In the genomic region with DNA sequence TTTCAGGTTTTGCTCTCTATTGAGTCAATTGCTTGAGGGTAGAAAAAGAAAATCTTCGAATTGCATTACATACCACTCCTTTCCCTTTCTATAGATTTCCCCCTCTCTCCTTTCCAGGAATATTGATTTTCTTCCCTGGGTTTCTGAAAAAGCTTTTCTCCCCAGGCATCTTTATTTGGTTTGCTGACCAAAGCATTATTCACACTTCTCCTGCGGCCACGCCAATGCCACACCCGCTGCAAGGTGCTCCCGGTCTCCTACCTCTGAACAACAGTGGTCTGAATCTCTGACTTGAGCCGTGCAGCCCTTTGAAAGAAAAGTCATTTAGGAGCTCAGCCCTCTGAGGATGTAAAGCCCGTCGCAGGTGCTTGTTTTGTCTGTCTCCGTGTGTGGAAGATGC, we compare ENCODE assay signal across 22 cellular contexts.
"Had no signal": no experiment of that assay in that cellular context is flagged by ENCODE, and none has a peak within 500 bp of the region (broad histone marks: within the 10 kb centered on the region; RNA-seq: fewer than 3 reads in every experiment).

No MANE protein-coding gene starts in this region.

- ATAC-seq: effector memory CD8-positive, alpha-beta T cell; gastroesophageal sphincter; left cardiac atrium; stimulated activated effector memory CD8-positive, alpha-beta T cell treated with anti-CD3 and anti-CD28 coated beads, Interleukin-12 subunit alpha, Interleukin-12 subunit beta, amount 100 ng/mL, for 72 hours; stimulated activated naive CD8-positive, alpha-beta T cell treated with anti-CD3 and anti-CD28 coated beads, Interleukin-15, Interleukin-2, amounts not matched to agents 100 U/mL and 50 U/mL, for 24 hours had no signal

- H3K4me1 ChIP-seq: esophagus squamous epithelium, gastroesophageal sphincter, left ventricle myocardium inferior, lower lobe of right lung, suprapubic skin, thyroid gland had no signal

- DNase-seq: effector memory CD8-positive, alpha-beta T cell; esophagus squamous epithelium; foreskin fibroblast; kidney; left cardiac atrium; left ventricle myocardium inferior; lower lobe of right lung; mesenchymal stem cell; midbrain; naive B cell; posterior cingulate gyrus; stimulated activated CD4-positive, alpha-beta T cell treated with anti-CD3 and anti-CD28 coated beads, Interleukin-4, amount 100 ng/mL, for 1 hour; stimulated activated CD8-positive, alpha-beta memory T cell treated with anti-CD3 and anti-CD28 coated beads, Interleukin-4, amount 100 ng/mL, for 48 hours; stimulated activated naive CD8-positive, alpha-beta T cell treated with anti-CD3 and anti-CD28 coated beads, Interleukin-15, Interleukin-2, amounts not matched to agents 100 U/mL and 50 U/mL, for 24 hours; thyroid gland had no signal

- H3K36me3 Mint-ChIP-seq: naive B cell; stimulated activated effector memory CD8-positive, alpha-beta T cell treated with anti-CD3 and anti-CD28 coated beads, Interleukin-12 subunit alpha, Interleukin-12 subunit beta, amount 100 ng/mL, for 72 hours; type B pancreatic cell had no signal

- H3K27ac Mint-ChIP-seq: dendritic cell treated with granulocyte-macrophage colony-stimulating factor and Interleukin-4, amounts not matched to agents 40 ng/mL and 50 ng/mL, for 4 days; effector memory CD8-positive, alpha-beta T cell; naive B cell; nephron; stimulated activated effector memory CD8-positive, alpha-beta T cell treated with anti-CD3 and anti-CD28 coated beads, Interleukin-12 subunit alpha, Interleukin-12 subunit beta, amount 100 ng/mL, for 72 hours; type B pancreatic cell had no signal

- H3K9me3 ChIP-seq: esophagus squamous epithelium, gastroesophageal sphincter, lower lobe of right lung, neutrophil, suprapubic skin, thyroid gland had no signal

- H3K27ac ChIP-seq: esophagus squamous epithelium, gastroesophageal sphincter, left ventricle myocardium inferior, lower lobe of right lung, neutrophil, suprapubic skin, thyroid gland had no signal

- H3K4me3 ChIP-seq: esophagus squamous epithelium, gastroesophageal sphincter, left ventricle myocardium inferior, lower lobe of right lung, suprapubic skin, thyroid gland had no signal

- H3K27me3 ChIP-seq: esophagus squamous epithelium, gastroesophageal sphincter, neutrophil, suprapubic skin, thyroid gland had no signal

- H3K36me3 ChIP-seq: esophagus squamous epithelium, gastroesophageal sphincter, left ventricle myocardium inferior, lower lobe of right lung, neutrophil, suprapubic skin, thyroid gland had no signal

- H3K27me3 Mint-ChIP-seq: dendritic cell treated with granulocyte-macrophage colony-stimulating factor and Interleukin-4, amounts not matched to agents 40 ng/mL and 50 ng/mL, for 4 days had no signal

- H3K9me3 Mint-ChIP-seq: dendritic cell treated with granulocyte-macrophage colony-stimulating factor and Interleukin-4, amounts not matched to agents 40 ng/mL and 50 ng/mL, for 4 days; nephron; stimulated activated effector memory CD8-positive, alpha-beta T cell treated with anti-CD3 and anti-CD28 coated beads, Interleukin-12 subunit alpha, Interleukin-12 subunit beta, amount 100 ng/mL, for 72 hours had no signal

- H3K4me3 Mint-ChIP-seq: dendritic cell treated with granulocyte-macrophage colony-stimulating factor and Interleukin-4, amounts not matched to agents 40 ng/mL and 50 ng/mL, for 4 days; effector memory CD8-positive, alpha-beta T cell; naive B cell; nephron; stimulated activated effector memory CD8-positive, alpha-beta T cell treated with anti-CD3 and anti-CD28 coated beads, Interleukin-12 subunit alpha, Interleukin-12 subunit beta, amount 100 ng/mL, for 72 hours; type B pancreatic cell had no signal

- H3K4me1 Mint-ChIP-seq: naive B cell; stimulated activated effector memory CD8-positive, alpha-beta T cell treated with anti-CD3 and anti-CD28 coated beads, Interleukin-12 subunit alpha, Interleukin-12 subunit beta, amount 100 ng/mL, for 72 hours had no signal
